In the genomic region with DNA sequence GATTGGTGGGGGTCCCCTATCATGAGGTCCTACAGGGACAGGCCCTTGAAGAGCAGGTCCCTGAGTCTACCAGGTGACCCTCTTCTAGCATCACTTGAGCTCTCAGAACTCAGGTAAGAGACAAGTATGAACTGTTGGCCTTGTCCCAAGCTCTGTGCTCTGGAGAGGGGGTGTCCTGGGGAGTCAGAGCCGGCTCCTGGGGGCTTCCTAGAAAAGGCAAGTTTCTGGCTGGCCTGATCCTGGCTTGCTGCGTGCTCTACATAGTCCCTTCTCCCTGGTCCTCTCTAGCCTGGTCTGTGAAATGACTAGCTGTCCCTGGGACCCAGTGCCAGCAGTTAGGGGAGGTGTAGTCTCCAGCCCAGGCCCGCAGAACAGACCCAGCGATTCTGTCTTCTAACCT, we compare ENCODE assay signal across 1 cellular context.
TF ChIP-seq lines count a peak whose summit lies in the region.

No MANE protein-coding gene starts in this region.

TF ChIP-seq in HepG2, 621 proteins besides CTCF, POLR2A, EP300 and RAD21:
- TF ChIP-seq, protein P1, sequence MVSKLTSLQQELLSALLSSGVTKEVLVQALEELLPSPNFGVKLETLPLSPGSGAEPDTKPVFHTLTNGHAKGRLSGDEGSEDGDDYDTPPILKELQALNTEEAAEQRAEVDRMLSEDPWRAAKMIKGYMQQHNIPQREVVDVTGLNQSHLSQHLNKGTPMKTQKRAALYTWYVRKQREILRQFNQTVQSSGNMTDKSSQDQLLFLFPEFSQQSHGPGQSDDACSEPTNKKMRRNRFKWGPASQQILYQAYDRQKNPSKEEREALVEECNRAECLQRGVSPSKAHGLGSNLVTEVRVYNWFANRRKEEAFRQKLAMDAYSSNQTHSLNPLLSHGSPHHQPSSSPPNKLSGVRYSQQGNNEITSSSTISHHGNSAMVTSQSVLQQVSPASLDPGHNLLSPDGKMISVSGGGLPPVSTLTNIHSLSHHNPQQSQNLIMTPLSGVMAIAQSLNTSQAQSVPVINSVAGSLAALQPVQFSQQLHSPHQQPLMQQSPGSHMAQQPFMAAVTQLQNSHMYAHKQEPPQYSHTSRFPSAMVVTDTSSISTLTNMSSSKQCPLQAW (CRISPR knock-in tag; IDR thresholded peaks at IDR 0.05) = no peak
- TF ChIP-seq ZNF317 (CRISPR knock-in tag; IDR thresholded peaks at IDR 0.05) (no peak), ZFP1 (CRISPR knock-in tag; IDR thresholded peaks at IDR 0.05) (no peak), KDM2A (CRISPR knock-in tag; IDR thresholded peaks at IDR 0.05; ENCODE audit: borderline replicate concordance, low read depth) (0 out of 2 replicates have a peak, but pooled peaks have one; percentile 13)
